Comparison of ENCODE assay signal across 17 cellular contexts in genomic region chr22:21961127-21961867, GRCh38. TPM values are rescaled to one million over a fixed set of nuclear protein-coding genes. Genes with fewer than 3 reads are reported as not detected.
DNase-seq lines count a peak whose midpoint lies in the region; ATAC-seq, FAIRE-seq and TF ChIP-seq lines count a peak whose summit lies in the region.
"Had no signal": no experiment of that assay in that cellular context is flagged by ENCODE, and none has a peak within 500 bp of the region (broad histone marks: within the 10 kb centered on the region; RNA-seq: fewer than 3 reads in every experiment).

No MANE protein-coding gene starts in this region.

- H4K20me1 ChIP-seq in mammary epithelial cell (ENCODE audit: insufficient read depth, low read length) (no peaks in the 10 kb centered on the region), Karpas-422 (ENCODE audit: insufficient read depth, low read depth, low read length) (no peaks in the 10 kb centered on the region)

- dilution Hi-C loops in mammary epithelial cell (cut with HindIII; ENCODE audit: low sequenced_read_pairs): no loop called here

- TF ChIP-seq CTCF in breast epithelium (IDR thresholded peaks at IDR 0.05) (no peak), mammary epithelial cell (conservative IDR thresholded peaks at IDR 0.05 in 1 of 2, IDR thresholded peaks at IDR 0.05 in 1 of 2; ENCODE audit: extremely low read depth in 1 of 2, insufficient read depth in 1 of 2, low read depth in 1 of 2, low read length in 2 of 2) (no peak), bronchial epithelial cell (IDR thresholded peaks at IDR 0.05; ENCODE audit: insufficient read depth, low read length, severe bottlenecking) (no peak), right lobe of liver (IDR thresholded peaks at IDR 0.05) (no peak)

- H3K36me3 ChIP-seq in breast epithelium: peaks cover 10% of the 10 kb centered on the region
- H3K36me3 ChIP-seq in mammary epithelial cell (ENCODE audit: insufficient read depth, low read length): peaks cover 10% of the 10 kb centered on the region
- peaks cover 23% of the 10 kb centered on the region for H3K36me3 ChIP-seq in bronchial epithelial cell (ENCODE audit: control insufficient read depth, insufficient read depth, low read length)
- peaks cover 0 to 65% (median 14%) of the 10 kb centered on the region in 4 donors for H3K36me3 ChIP-seq in right lobe of liver
- H3K36me3 ChIP-seq in Karpas-422 (ENCODE audit: insufficient read depth, low read length): peaks cover 19% of the 10 kb centered on the region

- no peaks in the 10 kb centered on the region for H3K4me1 ChIP-seq in breast epithelium
- peaks cover 9% of the 10 kb centered on the region for H3K4me1 ChIP-seq in mammary epithelial cell (ENCODE audit: insufficient read depth, low read length)
- H3K4me1 ChIP-seq in right lobe of liver: no peaks in the 10 kb centered on the region
- H3K4me1 ChIP-seq in Karpas-422 (ENCODE audit: low read length): no peaks in the 10 kb centered on the region

- no peaks in the 10 kb centered on the region for H3K27me3 ChIP-seq in breast epithelium
- no peaks in the 10 kb centered on the region for H3K27me3 ChIP-seq in mammary epithelial cell (ENCODE audit: insufficient read depth, low read length)
- H3K27me3 ChIP-seq in bronchial epithelial cell (ENCODE audit: control insufficient read depth, insufficient read depth, low read length): no peaks in the 10 kb centered on the region
- no peaks in the 10 kb centered on the region for H3K27me3 ChIP-seq in right lobe of liver
- H3K27me3 ChIP-seq in Karpas-422 (ENCODE audit: low read length): no peaks in the 10 kb centered on the region

- H3K9ac ChIP-seq in mammary epithelial cell (ENCODE audit: insufficient read depth, low read length) (no peak overlapping the region), Karpas-422 (ENCODE audit: low read length) (no peak overlapping the region)

- WGBS in mammary epithelial cell (ENCODE audit: low coverage, missing lambda C conversion rate): 84% methylated on average over 17 of the region's 18 CpGs
- 83% methylated on average over 1 of the region's 18 CpGs for WGBS in right lobe of liver (ENCODE audit: insufficient coverage, low coverage, low lambda C conversion rate, missing lambda C conversion rate)

- no peak for ATAC-seq in right lobe of liver
- no peak for ATAC-seq in GM18502 (IDR thresholded peaks at IDR 0.05; ENCODE audit: poor library complexity, unreplicated experiment)

- H3K27ac ChIP-seq in breast epithelium (peak overlapping the region; percentile 27 to 65), mammary epithelial cell (ENCODE audit: insufficient read depth, low read depth, low read length) (no peak overlapping the region), right lobe of liver (peak overlapping the region in 2 of 3 donors; percentile 15 to 82), Karpas-422 (ENCODE audit: low read length) (no peak overlapping the region)
- H3K27ac ChIP-seq: 22Rv1 had no signal

- no peak overlapping the region for H3K4me2 ChIP-seq in mammary epithelial cell (ENCODE audit: insufficient read depth, low read depth, low read length)
- H3K4me2 ChIP-seq in Karpas-422 (ENCODE audit: low read depth, low read length, poor library complexity, severe bottlenecking): no peak overlapping the region

- no TSS peak for BruUV-seq in mammary epithelial cell (replicated peaks; lab: Mats Ljungman, UMichigan)

- CTCF ChIA-PET in mammary epithelial cell (lab: Charles Lee; ENCODE audit: low non-redundant PET): no interaction called here

- no peaks in the 10 kb centered on the region for H3K9me2 ChIP-seq in Karpas-422 (replicated peaks; ENCODE audit: insufficient read depth, low read length)

- H3K79me2 ChIP-seq in mammary epithelial cell (ENCODE audit: insufficient read depth, low read length) (no peaks in the 10 kb centered on the region), Karpas-422 (ENCODE audit: low read length) (no peaks in the 10 kb centered on the region)

- in situ Hi-C loops in mammary epithelial cell (cut with MboI; ENCODE audit: low sequenced_read_pairs in 2 of 2): no loop called here

- H3K4me3 ChIP-seq in breast epithelium (no peak overlapping the region), mammary epithelial cell (replicated peaks in 1 of 3; ENCODE audit: insufficient read depth in 1 of 3, low read depth in 2 of 3, low read length in 3 of 3) (no peak overlapping the region), bronchial epithelial cell (ENCODE audit: low read depth, low read length) (no peak overlapping the region), right lobe of liver (no peak overlapping the region), Karpas-422 (ENCODE audit: low read length) (no peak overlapping the region)

- H2AFZ ChIP-seq in mammary epithelial cell (ENCODE audit: low read depth, low read length) (no peak overlapping the region), Karpas-422 (ENCODE audit: low read length) (no peak overlapping the region)

- no peaks in the 10 kb centered on the region for H3K9me3 ChIP-seq in breast epithelium
- H3K9me3 ChIP-seq in mammary epithelial cell (replicated peaks; ENCODE audit: insufficient read depth, low read length): no peaks in the 10 kb centered on the region
- H3K9me3 ChIP-seq in right lobe of liver: no peaks in the 10 kb centered on the region
- H3K9me3 ChIP-seq in Karpas-422 (ENCODE audit: low read length): no peaks in the 10 kb centered on the region

- TF ChIP-seq POLR2A in breast epithelium (IDR thresholded peaks at IDR 0.05) (no peak), right lobe of liver (IDR thresholded peaks at IDR 0.05) (no peak)

- DNase-seq in breast epithelium (ENCODE audit: low spot score in 2 of 2): no peak
- no peak for DNase-seq in mammary epithelial cell
- DNase-seq in bronchial epithelial cell (ENCODE audit: low read depth): no peak
- no peak for DNase-seq in right lobe of liver
- no peak for DNase-seq in T-helper 9 cell
- no peak for DNase-seq in Karpas-422
- no peak for DNase-seq in GM03348 (ENCODE audit: low spot score)
- DNase-seq: CD4-positive, alpha-beta memory T cell; DMS79 treated with DMSO at 0.1 percent for 48 hours; MV-4-11; NCI-H1417 treated with DMSO at 0.1 percent for 48 hours; NCI-H2029; NCI-H2171; NCI-H446 had no signal

- FAIRE-seq in bronchial epithelial cell (lab: Jason Lieb, UNC): peak; percentile 50
- FAIRE-seq: GM12891 had no signal

- intact Hi-C loops in breast epithelium (cut with DNase I; ENCODE audit: low total_unique reads) (no loop called here), mammary epithelial cell (cut with micrococcal nuclease) (no loop called here), right lobe of liver (cut with DNase I) (no loop called here)

RNA-seq across cellular contexts. Expression of gene PPM1F, which starts 8.6 kb away (rescaled TPM):
- total RNA-seq in breast epithelium: 10 to 100 TPM; 24.3 to 45.2 (median 28.1) TPM
- 10 to 100 TPM; 30.8 to 43.6 TPM for total RNA-seq in mammary epithelial cell
- 18.3 TPM for polyA plus RNA-seq in mammary epithelial cell
- 45.2 TPM for polyA minus RNA-seq in mammary epithelial cell
- total RNA-seq in bronchial epithelial cell: 16.1 and 17.9 TPM in 2 replicates
- 10 to 100 TPM in 4 of 6 experiments, 1 to 10 TPM in 2; 5.0 to 19.4 (median 12.8) TPM for total RNA-seq in right lobe of liver
- total RNA-seq in Karpas-422 (2014; rRNA removed; shearing (Covaris generic); ENCODE audit: low replicate concordance): 21.1 and 47.8 TPM in 2 replicates

RNA-seq across cellular contexts. Expression of gene TOP3B, which starts 21.3 kb away (rescaled TPM):
- total RNA-seq in breast epithelium (10 to 100 TPM; 20.2 to 34.8 (median 33.1) TPM), mammary epithelial cell (10 to 100 TPM; 36.4 to 36.7 TPM), bronchial epithelial cell (24.7 and 27.9 TPM in 2 replicates), right lobe of liver (10 to 100 TPM; 13.5 to 20.4 (median 15.6) TPM)
- 11.7 TPM for polyA plus RNA-seq in mammary epithelial cell
- polyA minus RNA-seq in mammary epithelial cell: 29.3 TPM
- total RNA-seq in Karpas-422 (2014; rRNA removed; shearing (Covaris generic); ENCODE audit: low replicate concordance): 38.1 and 72.9 TPM in 2 replicates

Comparison
In these comparisons a context has a peak if more than half of its experiments do, and no peak if none do; other contexts are left out.
1. H3K27ac ChIP-seq: peak in breast epithelium (2 of 2) and right lobe of liver (2 of 3); none in mammary epithelial cell (single experiment) and Karpas-422 (single experiment).